12 cellular contexts compared by ENCODE assay signal in the genomic region with DNA sequence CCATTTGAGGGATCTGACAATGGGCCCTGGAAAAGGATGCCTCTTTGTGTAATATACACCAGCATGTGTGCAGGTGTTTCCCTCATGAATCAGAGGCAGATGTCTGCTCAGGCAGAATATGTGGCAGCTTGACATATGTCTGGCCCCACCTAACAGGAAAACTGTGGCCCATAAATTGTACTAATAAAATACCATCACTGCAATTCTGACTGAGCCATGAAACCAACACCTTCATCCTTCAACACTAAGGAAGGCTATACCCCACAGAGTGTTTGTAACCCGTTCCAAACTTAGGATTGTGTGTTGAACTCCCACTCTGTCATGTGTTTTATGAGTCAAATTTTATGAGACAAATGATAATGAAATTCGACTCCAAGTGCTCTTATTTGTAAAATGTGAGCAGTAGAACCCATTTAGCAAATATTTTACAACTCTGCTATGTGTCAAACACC. TPM values are rescaled to one million over a fixed set of nuclear protein-coding genes. Genes with fewer than 3 reads are reported as not detected.
DNase-seq lines count a peak whose midpoint lies in the region; ATAC-seq lines count a peak whose summit lies in the region.
"Had no signal": no experiment of that assay in that cellular context is flagged by ENCODE, and none has a peak within 500 bp of the region (broad histone marks: within the 10 kb centered on the region; RNA-seq: fewer than 3 reads in every experiment).

No MANE protein-coding gene starts in this region.

- ATAC-seq in esophagus mucosa = peak; percentile 44
- ATAC-seq in HG02970 (IDR thresholded peaks at IDR 0.05; ENCODE audit: low FRiP score, unreplicated experiment) = no peak
- ATAC-seq: Right ventricle myocardium inferior had no signal

- DNase-seq in EL (peak; percentile 44), NCI-H2196 (lab: John Stamatoyannopoulos, UW; ENCODE audit: unreplicated experiment) (peak; percentile 39), renal cortical epithelial cell (ENCODE audit: low read depth) (peak; percentile 46), GM03348 (ENCODE audit: low spot score) (no peak)
- no peak for DNase-seq in activated T-cell treated with anti-CD3 and anti-CD28 coated beads, Interleukin-2, amount 50 U/mL, for 48 hours
- DNase-seq in stimulated activated CD4-positive, alpha-beta T cell treated with anti-CD3 and anti-CD28 coated beads, Interleukin-2, amount 100 ng/mL, for 24 hours = no peak
- DNase-seq: activated CD4-positive, alpha-beta T cell treated with anti-CD3 and anti-CD28 coated beads, Interleukin-2, amount 50 U/mL, for 48 hours; amygdala; KG1 had no signal

RNA-seq across cellular contexts. Expression of a gene that starts 22.7 kb away (rescaled TPM):
- total RNA-seq in esophagus mucosa (8.0 TPM), renal cortical epithelial cell (8.2 and 54.0 TPM in 2 replicates)

Comparison
In these comparisons a context has a peak if more than half of its experiments do, and no peak if none do; other contexts are left out.
1. DNase-seq: peak in EL (single experiment), NCI-H2196 (single experiment) and renal cortical epithelial cell (single experiment); none in GM03348 (single experiment), activated T-cell treated with anti-CD3 and anti-CD28 coated beads, Interleukin-2, amount 50 U/mL, for 48 hours (0 of 2) and stimulated activated CD4-positive, alpha-beta T cell treated with anti-CD3 and anti-CD28 coated beads, Interleukin-2, amount 100 ng/mL, for 24 hours (0 of 2).